ENCODE assay signal across 13 cellular contexts in genomic region chr6:44113396-44113795, GRCh38. TPM values are rescaled to one million over a fixed set of nuclear protein-coding genes. Genes with fewer than 3 reads are reported as not detected.
DNase-seq lines count a peak whose midpoint lies in the region; ATAC-seq, FAIRE-seq and TF ChIP-seq lines count a peak whose summit lies in the region.
"Had no signal": no experiment of that assay in that cellular context is flagged by ENCODE, and none has a peak within 500 bp of the region (broad histone marks: within the 10 kb centered on the region; RNA-seq: fewer than 3 reads in every experiment).

No MANE protein-coding gene starts in this region.

- in situ Hi-C loops in astrocyte of the spinal cord (cut with HindIII; ENCODE audit: low sequenced_read_pairs): no loop called here

- no peak for TF ChIP-seq POLR2A in breast epithelium (IDR thresholded peaks at IDR 0.05)

- DNase-seq in MCF 10A (ENCODE audit: unreplicated experiment): no peak
- DNase-seq in breast epithelium (ENCODE audit: low spot score in 2 of 2): no peak
- no peak for DNase-seq in astrocyte of the spinal cord (ENCODE audit: low read depth, low spot score)
- DNase-seq in keratinocyte (ENCODE audit: low read depth, low spot score): no peak
- no peak for DNase-seq in colonic mucosa
- no peak for DNase-seq in RKO (ENCODE audit: low spot score)
- no peak for DNase-seq in activated CD4-positive, alpha-beta T cell treated with anti-CD3 and anti-CD28 coated beads for 4 hours
- DNase-seq: KG1; stimulated activated CD4-positive, alpha-beta T cell treated with anti-CD3 and anti-CD28 coated beads, Interleukin-15, amount 100 ng/mL, for 24 hours; upper lobe of left lung had no signal

- peaks cover 4% of the 10 kb centered on the region for H3K36me3 ChIP-seq in breast epithelium
- H3K36me3 ChIP-seq in keratinocyte (ENCODE audit: control insufficient read depth in 2 of 2, extremely low read depth in 1 of 2, insufficient read depth in 2 of 2, low read length in 2 of 2): peaks cover 36 to 48% of the 10 kb centered on the region in 2 experiments
- H3K36me3 ChIP-seq in colonic mucosa: peaks cover 7% of the 10 kb centered on the region

- H3K27me3 ChIP-seq in breast epithelium: no peaks in the 10 kb centered on the region
- no peaks in the 10 kb centered on the region for H3K27me3 ChIP-seq in keratinocyte (ENCODE audit: control insufficient read depth, extremely low read depth, insufficient read depth, low read length)
- no peaks in the 10 kb centered on the region for H3K27me3 ChIP-seq in colonic mucosa
- H3K27me3 ChIP-seq: upper lobe of left lung had no signal

- TF ChIP-seq CTCF in MCF 10A (IDR thresholded peaks at IDR 0.05; ENCODE audit: unreplicated experiment) (peak; percentile 4), breast epithelium (IDR thresholded peaks at IDR 0.05) (no peak), astrocyte of the spinal cord (IDR thresholded peaks at IDR 0.05; ENCODE audit: low read depth, low read length) (peak; percentile 36), keratinocyte (optimal IDR thresholded peaks at IDR 0.05 in 1 of 3, IDR thresholded peaks at IDR 0.05 in 1 of 3, conservative IDR thresholded peaks at IDR 0.05 in 1 of 3; ENCODE audit: extremely low read depth in 1 of 3, insufficient read depth in 2 of 3, low read length in 3 of 3) (peak; percentile 16 to 26 (median 20)), colonic mucosa (IDR thresholded peaks at IDR 0.05) (no peak)

- H3K4me3 Mint-ChIP-seq in MCF 10A (ENCODE audit: unreplicated experiment): no peak overlapping the region
- H3K4me3 Mint-ChIP-seq: activated naive CD4-positive, alpha-beta T cell treated with anti-CD3 and anti-CD28 coated beads, Interleukin-2, amount 50 U/mL, for 24 hours; dendritic cell treated with granulocyte-macrophage colony-stimulating factor and Interleukin-4, amounts not matched to agents 40 ng/mL and 50 ng/mL, for 4 days had no signal

- peaks cover 0 to 7% of the 10 kb centered on the region in 2 donors for H3K4me1 ChIP-seq in breast epithelium
- H3K4me1 ChIP-seq in keratinocyte (ENCODE audit: control insufficient read depth, extremely low read depth, insufficient read depth, low read length): peaks cover 42% of the 10 kb centered on the region
- H3K4me1 ChIP-seq in colonic mucosa: peaks cover 11% of the 10 kb centered on the region

- peaks cover 67% of the 10 kb centered on the region for H3K79me2 ChIP-seq in keratinocyte (ENCODE audit: control insufficient read depth, insufficient read depth, low read length)

- no peak for ATAC-seq in HG02970 (IDR thresholded peaks at IDR 0.05; ENCODE audit: low FRiP score, unreplicated experiment)

- H3K4me1 Mint-ChIP-seq in MCF 10A (ENCODE audit: insufficient read depth, unreplicated experiment): peaks cover 31% of the 10 kb centered on the region

- dilution Hi-C loops in keratinocyte (cut with MboI; ENCODE audit: extremely low pct_ligation_motif_present, low sequenced_read_pairs): no loop called here

- POLR2A ChIA-PET in MCF 10A (lab: Yijun Ruan, JAX): no interaction called here

- H3K9me3 ChIP-seq in breast epithelium: no peaks in the 10 kb centered on the region
- no peaks in the 10 kb centered on the region for H3K9me3 ChIP-seq in keratinocyte (ENCODE audit: control insufficient read depth, low read depth, low read length)
- H3K9me3 ChIP-seq in colonic mucosa: no peaks in the 10 kb centered on the region
- H3K9me3 ChIP-seq: upper lobe of left lung had no signal

- no peak overlapping the region for H2AFZ ChIP-seq in keratinocyte (ENCODE audit: control insufficient read depth, low read length)

- BruUV-seq in MCF 10A (replicated peaks; lab: Mats Ljungman, UMichigan): no TSS peak

- no peak for FAIRE-seq in keratinocyte (lab: Jason Lieb, UNC)

- H3K9me3 Mint-ChIP-seq in MCF 10A (ENCODE audit: unreplicated experiment): no peaks in the 10 kb centered on the region
- H3K9me3 Mint-ChIP-seq: activated naive CD4-positive, alpha-beta T cell treated with anti-CD3 and anti-CD28 coated beads, Interleukin-2, amount 50 U/mL, for 24 hours; dendritic cell treated with granulocyte-macrophage colony-stimulating factor and Interleukin-4, amounts not matched to agents 40 ng/mL and 50 ng/mL, for 4 days had no signal

- CTCF ChIA-PET in MCF 10A (lab: Yijun Ruan, JAX): interaction anchor here (0.6 kb wide), 1 partner anchor 108 kb away, joined by 4 read pairs; no protein-coding TSS in a partner anchor

- no peaks in the 10 kb centered on the region for H4K20me1 ChIP-seq in keratinocyte (ENCODE audit: control insufficient read depth, extremely low read depth, insufficient read depth, low read length)

- H3K27ac Mint-ChIP-seq in MCF 10A (ENCODE audit: low read depth, unreplicated experiment): no peak overlapping the region
- H3K27ac Mint-ChIP-seq: activated naive CD4-positive, alpha-beta T cell treated with anti-CD3 and anti-CD28 coated beads, Interleukin-2, amount 50 U/mL, for 24 hours; dendritic cell treated with granulocyte-macrophage colony-stimulating factor and Interleukin-4, amounts not matched to agents 40 ng/mL and 50 ng/mL, for 4 days had no signal

- no peak overlapping the region for H3K27ac ChIP-seq in breast epithelium
- H3K27ac ChIP-seq in keratinocyte (ENCODE audit: control insufficient read depth, insufficient read depth, low read length): no peak overlapping the region
- no peak overlapping the region for H3K27ac ChIP-seq in colonic mucosa

- no peak overlapping the region for H3K9ac ChIP-seq in keratinocyte (ENCODE audit: control insufficient read depth, extremely low read depth, insufficient read depth, low read length)
- H3K9ac ChIP-seq in colonic mucosa (ENCODE audit: low read depth in 2 of 2, low read length in 2 of 2): no peak overlapping the region

- H3K27me3 Mint-ChIP-seq in MCF 10A (ENCODE audit: insufficient read depth, unreplicated experiment): no peaks in the 10 kb centered on the region
- H3K27me3 Mint-ChIP-seq: activated naive CD4-positive, alpha-beta T cell treated with anti-CD3 and anti-CD28 coated beads, Interleukin-2, amount 50 U/mL, for 24 hours; dendritic cell treated with granulocyte-macrophage colony-stimulating factor and Interleukin-4, amounts not matched to agents 40 ng/mL and 50 ng/mL, for 4 days had no signal

- intact Hi-C loops in MCF 10A (cut with micrococcal nuclease) (no loop called here), breast epithelium (cut with DNase I; ENCODE audit: low total_unique reads) (no loop called here), colonic mucosa (cut with DNase I) (no loop called here)

- H3K9me1 ChIP-seq in keratinocyte (ENCODE audit: control insufficient read depth, extremely low read depth, insufficient read depth, low read length): peaks cover 2% of the 10 kb centered on the region

- H3K36me3 Mint-ChIP-seq in MCF 10A (ENCODE audit: insufficient read depth, unreplicated experiment): peaks cover 62% of the 10 kb centered on the region

- H3K4me3 ChIP-seq in breast epithelium (no peak overlapping the region), astrocyte of the spinal cord (ENCODE audit: low read depth, low read length) (no peak overlapping the region), keratinocyte (ENCODE audit: control insufficient read depth in 2 of 3, extremely low read depth in 1 of 3, insufficient read depth in 2 of 3, low read depth in 1 of 3, low read length in 3 of 3) (no peak overlapping the region), colonic mucosa (no peak overlapping the region)
- H3K4me3 ChIP-seq: upper lobe of left lung had no signal

- no peak overlapping the region for H3K4me2 ChIP-seq in keratinocyte (ENCODE audit: control insufficient read depth, extremely low read depth, insufficient read depth, low read depth, low read length)

RNA-seq across cellular contexts. Expression of gene MRPL14, which starts 13.9 kb away (rescaled TPM):
- total RNA-seq in MCF 10A (2022): 47.6 and 66.8 TPM in 2 replicates
- total RNA-seq in breast epithelium: 10 to 100 TPM; 24.6 to 55.7 (median 30.4) TPM
- polyA plus RNA-seq in keratinocyte: 103 to 136 TPM (median 133 TPM) in 3 replicates
- 45.9 TPM for polyA plus RNA-seq in keratinocyte (2011; ENCODE audit: low read depth)
- polyA plus RNA-seq in keratinocyte (2011; cell fraction: cytosol; rRNA removed): 88.9 and 109 TPM in 2 replicates
- 49.1 and 53.5 TPM in 2 replicates for polyA plus RNA-seq in keratinocyte (2011; cell fraction: nucleus; rRNA removed)
- 77.7 and 139 TPM in 2 replicates for polyA plus RNA-seq in keratinocyte (2012; ENCODE audit: low replicate concordance)
- 33.2 to 34.7 TPM (median 34.0 TPM) in 3 replicates for polyA minus RNA-seq in keratinocyte
- 33.4 TPM for polyA minus RNA-seq in keratinocyte (2011; cell fraction: cytosol; rRNA and poly(A)+ RNA removed)
- polyA minus RNA-seq in keratinocyte (2011; cell fraction: nucleus; rRNA and poly(A)+ RNA removed): 12.3 and 12.7 TPM in 2 replicates
- total RNA-seq in colonic mucosa: 10 to 100 TPM; 72.0 to 77.7 TPM

RNA-seq across cellular contexts. Expression of gene TMEM63B, which starts 14.0 kb away (rescaled TPM):
- total RNA-seq in MCF 10A (2022): 22.3 and 22.6 TPM in 2 replicates
- total RNA-seq in breast epithelium: 10 to 100 TPM; 16.7 to 21.8 (median 18.9) TPM
- polyA plus RNA-seq in keratinocyte: 64.8 to 110 TPM (median 80.8 TPM) in 3 replicates
- 28.5 TPM for polyA plus RNA-seq in keratinocyte (2011; ENCODE audit: low read depth)
- 66.2 and 76.7 TPM in 2 replicates for polyA plus RNA-seq in keratinocyte (2011; cell fraction: cytosol; rRNA removed)
- polyA plus RNA-seq in keratinocyte (2011; cell fraction: nucleus; rRNA removed): 203 and 247 TPM in 2 replicates
- polyA plus RNA-seq in keratinocyte (2012; ENCODE audit: low replicate concordance): 54.7 and 68.7 TPM in 2 replicates
- 151 to 266 TPM (median 170 TPM) in 3 replicates for polyA minus RNA-seq in keratinocyte
- 121 TPM for polyA minus RNA-seq in keratinocyte (2011; cell fraction: cytosol; rRNA and poly(A)+ RNA removed)
- polyA minus RNA-seq in keratinocyte (2011; cell fraction: nucleus; rRNA and poly(A)+ RNA removed): 107 and 122 TPM in 2 replicates
- 10 to 100 TPM; 74.3 to 95.3 TPM for total RNA-seq in colonic mucosa

RNA-seq across cellular contexts. Expression of gene CAPN11, which starts 45.2 kb away (rescaled TPM):
- not detected in 2 replicates for total RNA-seq in MCF 10A (2022)
- total RNA-seq in breast epithelium: 1 to 10 TPM; 1.1 to 3.8 (median 2.9) TPM
- polyA plus RNA-seq in keratinocyte: 0.04 TPM in 1 of 3 replicates, not detected in the others
- polyA plus RNA-seq in keratinocyte (2011; ENCODE audit: low read depth): not detected
- not detected in 2 replicates for polyA plus RNA-seq in keratinocyte (2011; cell fraction: cytosol; rRNA removed)
- 0.05 TPM in 1 of 2 replicates, not detected in the other for polyA plus RNA-seq in keratinocyte (2011; cell fraction: nucleus; rRNA removed)
- polyA plus RNA-seq in keratinocyte (2012; ENCODE audit: low replicate concordance): 0.05 TPM in 1 of 2 replicates, not detected in the other
- polyA minus RNA-seq in keratinocyte: not detected in 3 replicates
- polyA minus RNA-seq in keratinocyte (2011; cell fraction: cytosol; rRNA and poly(A)+ RNA removed): not detected
- not detected in 2 replicates for polyA minus RNA-seq in keratinocyte (2011; cell fraction: nucleus; rRNA and poly(A)+ RNA removed)
- total RNA-seq in colonic mucosa: 1 to 10 TPM in 1 of 2 donors, not detected in 1; 2.0 TPM

Comparison
In these comparisons a context has a peak if more than half of its experiments do, and no peak if none do; other contexts are left out.
1. CTCF ChIP-seq: peak in MCF 10A (single experiment), astrocyte of the spinal cord (single experiment) and keratinocyte (3 of 3); none in breast epithelium (0 of 3) and colonic mucosa (single experiment).